In genomic region chr15:43329960-43330779, GRCh38 we compare ENCODE assay signal across 8 cellular contexts. TPM values are rescaled to one million over a fixed set of nuclear protein-coding genes. Genes with fewer than 3 reads are reported as not detected.
DNase-seq lines count a peak whose midpoint lies in the region; ATAC-seq and TF ChIP-seq lines count a peak whose summit lies in the region.

A gene with protein sequence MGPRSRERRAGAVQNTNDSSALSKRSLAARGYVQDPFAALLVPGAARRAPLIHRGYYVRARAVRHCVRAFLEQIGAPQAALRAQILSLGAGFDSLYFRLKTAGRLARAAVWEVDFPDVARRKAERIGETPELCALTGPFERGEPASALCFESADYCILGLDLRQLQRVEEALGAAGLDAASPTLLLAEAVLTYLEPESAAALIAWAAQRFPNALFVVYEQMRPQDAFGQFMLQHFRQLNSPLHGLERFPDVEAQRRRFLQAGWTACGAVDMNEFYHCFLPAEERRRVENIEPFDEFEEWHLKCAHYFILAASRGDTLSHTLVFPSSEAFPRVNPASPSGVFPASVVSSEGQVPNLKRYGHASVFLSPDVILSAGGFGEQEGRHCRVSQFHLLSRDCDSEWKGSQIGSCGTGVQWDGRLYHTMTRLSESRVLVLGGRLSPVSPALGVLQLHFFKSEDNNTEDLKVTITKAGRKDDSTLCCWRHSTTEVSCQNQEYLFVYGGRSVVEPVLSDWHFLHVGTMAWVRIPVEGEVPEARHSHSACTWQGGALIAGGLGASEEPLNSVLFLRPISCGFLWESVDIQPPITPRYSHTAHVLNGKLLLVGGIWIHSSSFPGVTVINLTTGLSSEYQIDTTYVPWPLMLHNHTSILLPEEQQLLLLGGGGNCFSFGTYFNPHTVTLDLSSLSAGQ (minus strand): TSS chr15:43330573. CDS start chr15:43330489, 84 bp downstream.

- no peaks in the 10 kb centered on the region for H3K9me3 ChIP-seq in CD4-positive, alpha-beta memory T cell (ENCODE audit: control insufficient read depth in 1 of 2, low read length in 2 of 2)
- no peaks in the 10 kb centered on the region for H3K9me3 ChIP-seq in lung (ENCODE audit: control insufficient read depth in 2 of 2, insufficient read depth in 1 of 2, low read length in 1 of 2)

- ATAC-seq in GM19463 (IDR thresholded peaks at IDR 0.05; ENCODE audit: unreplicated experiment) (peak; percentile 91), lung (ENCODE audit: insufficient read depth, low FRiP score) (peak; percentile 96)

- H3K4me1 ChIP-seq in CD4-positive, alpha-beta memory T cell (ENCODE audit: insufficient read depth, low read length), result peaks cover 22% of the 10 kb centered on the region
- H3K4me1 ChIP-seq in lung (ENCODE audit: control insufficient read depth in 2 of 2, insufficient read depth in 2 of 2, low read length in 2 of 2), result peaks cover 11 to 19% of the 10 kb centered on the region in 2 donors

- CTCF ChIA-PET in CD4-positive, alpha-beta memory T cell (lab: Charles Lee; ENCODE audit: partially characterized antibody), result interaction anchor here (1.5 kb wide), 2 partner anchors 40 to 105 kb away, joined by 3 to 4 read pairs; partner anchors contain the start of gene ZSCAN29

- DNase-seq in CD4-positive, alpha-beta memory T cell, result peak; percentile 91 to 95 (median 94)
- DNase-seq in HS-27A (ENCODE audit: low read depth) (peak; percentile 91), lung (ENCODE audit: low spot score) (peak; percentile 94)
- DNase-seq in NK-92 treated with Interleukin-12 subunit alpha and Interleukin-12 subunit beta, amount 100 ng/mL, for 24 hours (lab: John Stamatoyannopoulos, UW), result peak; percentile 89
- DNase-seq in activated CD8-positive, alpha-beta memory T cell treated with anti-CD3 and anti-CD28 coated beads for 24 hours, result peak; percentile 94
- DNase-seq in effector CD4-positive, alpha-beta T cell, result peak; percentile 86
- DNase-seq in stimulated activated CD4-positive, alpha-beta T cell treated with anti-CD3 and anti-CD28 coated beads, TNF-alpha, amount 100 ng/mL, for 24 hours (ENCODE audit: low read depth in 3 of 3), result peak; percentile 77 to 88 (median 82)

- peak within 1 kb of the TSS; percentile 90 for H3K27ac ChIP-seq in CD4-positive, alpha-beta memory T cell (ENCODE audit: low read depth, low read length)
- peak within 1 kb of the TSS; percentile 97 to 100 for H3K27ac ChIP-seq in lung (ENCODE audit: low read depth in 1 of 2, low read length in 1 of 2)

- H3K36me3 ChIP-seq in CD4-positive, alpha-beta memory T cell (ENCODE audit: insufficient read depth, low read length), result no peaks in the 10 kb centered on the region
- peaks cover 0 to 2% of the 10 kb centered on the region in 2 donors for H3K36me3 ChIP-seq in lung (ENCODE audit: control insufficient read depth in 2 of 2, insufficient read depth in 2 of 2, low read length in 2 of 2)

- peak within 1 kb of the TSS; percentile 98 to 100 (median 99) for H3K27ac Mint-ChIP-seq in CD4-positive, alpha-beta memory T cell

- peaks cover 0 to 3% of the 10 kb centered on the region in 2 donors for H3K27me3 Mint-ChIP-seq in CD4-positive, alpha-beta memory T cell

- peak within 1 kb of the TSS; percentile 67 to 91 for H3K4me3 ChIP-seq in CD4-positive, alpha-beta memory T cell (ENCODE audit: low read length in 2 of 2)
- peak within 1 kb of the TSS; percentile 95 for H3K4me3 ChIP-seq in lung

- POLR2A ChIA-PET in CD4-positive, alpha-beta memory T cell (lab: Charles Lee; ENCODE audit: partially characterized antibody), result interaction anchor here (0.8 to 1.5 kb wide), 6 partner anchors 41 to 462 kb away, joined by 3 to 8 read pairs (median 4); partner anchors contain the start of genes CCNDBP1, SERF2, TUBGCP4 and ZSCAN29

- H3K4me1 Mint-ChIP-seq in CD4-positive, alpha-beta memory T cell, result peaks cover 16 to 50% (median 31%) of the 10 kb centered on the region in 4 donors

- peaks cover 0 to 6% (median 0%) of the 10 kb centered on the region in 8 donors for H3K9me3 Mint-ChIP-seq in CD4-positive, alpha-beta memory T cell

- no peaks in the 10 kb centered on the region for H3K27me3 ChIP-seq in CD4-positive, alpha-beta memory T cell (ENCODE audit: insufficient read depth, low read length)
- H3K27me3 ChIP-seq in lung (ENCODE audit: control insufficient read depth, insufficient read depth), result no peaks in the 10 kb centered on the region

- peak within 1 kb of the TSS; percentile 94 to 99 (median 96) for H3K4me3 Mint-ChIP-seq in CD4-positive, alpha-beta memory T cell

- intact Hi-C loops in CD4-positive, alpha-beta memory T cell (cut with micrococcal nuclease), result loop anchor here (1.0 kb wide), 4 partner anchors 41 to 224 kb away; partner anchors contain the start of genes CCNDBP1, TUBGCP4, UBR1 and ZSCAN29

- WGBS in lung, 2 donors, result 0% methylated on average over 85 to 86 of the region's 86 CpGs

- TF ChIP-seq CTCF in lung (IDR thresholded peaks at IDR 0.05; ENCODE audit: control extremely low read depth, extremely low read depth), result no peak

- peaks cover 13 to 21% of the 10 kb centered on the region in 2 donors for H3K36me3 Mint-ChIP-seq in CD4-positive, alpha-beta memory T cell

RNA-seq across cellular contexts. Expression of the gene that starts here (rescaled TPM):
- total RNA-seq in CD4-positive, alpha-beta memory T cell, result 10 to 100 TPM; 17.0 to 17.8 TPM
- polyA plus RNA-seq in CD4-positive, alpha-beta memory T cell, result 1 to 10 TPM; 3.3 to 5.6 TPM
- 10 to 100 TPM in 1 of 2 donors, 1 to 10 TPM in 1; 3.4 to 10.6 TPM for total RNA-seq in lung
- 1 to 10 TPM; 3.3 to 5.4 TPM for polyA plus RNA-seq in lung

Comparison
In these comparisons a context has a peak if more than half of its experiments do, and no peak if none do; other contexts are left out.
1. Peak in every context shown above with its lines: DNase-seq, ATAC-seq, H3K4me3 ChIP-seq and H3K27ac ChIP-seq.